ENCODE assay signal across 29 cellular contexts in the genomic region with DNA sequence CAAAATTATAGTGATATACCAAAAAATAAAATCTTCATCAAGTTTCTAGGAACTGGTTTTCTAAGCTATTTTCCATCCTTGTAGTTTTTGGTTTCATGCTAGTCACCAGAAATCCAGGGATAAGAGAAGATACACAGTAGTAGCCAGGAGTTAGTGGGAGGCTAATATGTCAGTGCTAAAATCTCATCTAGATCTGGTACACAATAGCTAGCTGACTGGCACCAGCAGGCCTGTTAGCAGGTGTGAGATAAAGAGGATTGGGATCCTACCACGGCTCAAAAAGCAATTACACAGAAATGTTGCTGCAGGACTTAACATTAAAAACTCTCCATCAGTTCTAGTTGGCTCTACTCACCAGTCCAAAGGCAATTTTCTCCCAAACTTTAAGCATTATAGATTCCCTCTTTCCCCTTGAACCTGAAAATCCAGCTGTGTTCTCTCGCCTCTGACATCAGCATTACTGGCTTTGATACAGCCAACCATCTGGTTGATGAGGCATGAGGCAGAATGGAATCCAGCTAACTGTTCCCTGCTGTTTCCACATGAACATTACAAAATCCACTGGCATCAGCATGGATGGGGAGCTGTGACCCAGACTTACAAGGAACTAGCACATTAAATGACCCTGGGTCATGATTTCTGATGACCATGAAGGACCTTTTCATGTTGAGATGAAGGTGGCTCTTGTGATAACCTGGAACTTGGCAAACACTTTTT. TPM values are rescaled to one million over a fixed set of nuclear protein-coding genes. Genes with fewer than 3 reads are reported as not detected.
DNase-seq lines count a peak whose midpoint lies in the region; ATAC-seq and TF ChIP-seq lines count a peak whose summit lies in the region.
"Had no signal": no experiment of that assay in that cellular context is flagged by ENCODE, and none has a peak within 500 bp of the region (broad histone marks: within the 10 kb centered on the region; RNA-seq: fewer than 3 reads in every experiment).

No MANE protein-coding gene starts in this region.

- no peak for TF ChIP-seq CTCF in neural progenitor cell (IDR thresholded peaks at IDR 0.05)

- no peak overlapping the region for H3K27ac ChIP-seq in neural progenitor cell
- H3K27ac ChIP-seq: HL-60 had no signal

- no peak overlapping the region for H2AFZ ChIP-seq in neural progenitor cell (replicated peaks)

- CTCF ChIA-PET in activated CD4-positive, alpha-beta memory T cell treated with anti-CD3 and anti-CD28 coated beads for 36 hours (lab: Charles Lee) = no interaction called here

- no peak overlapping the region for H3K4me3 ChIP-seq in neural progenitor cell

- no peaks in the 10 kb centered on the region for H3K27me3 Mint-ChIP-seq in activated CD4-positive, alpha-beta memory T cell treated with anti-CD3 and anti-CD28 coated beads for 36 hours
- H3K27me3 Mint-ChIP-seq in neural progenitor cell (ENCODE audit: insufficient read depth, low read depth) = no peaks in the 10 kb centered on the region
- H3K27me3 Mint-ChIP-seq: activated CD8-positive, alpha-beta T cell treated with anti-CD3 and anti-CD28 coated beads for 36 hours; dendritic cell treated with granulocyte-macrophage colony-stimulating factor and Interleukin-4, amounts not matched to agents 40 ng/mL and 50 ng/mL, for 4 days; memory B cell; stimulated activated naive CD8-positive, alpha-beta T cell treated with anti-CD3 and anti-CD28 coated beads, Interleukin-15, amount 100 ng/mL, for 72 hours had no signal

- POLR2A ChIA-PET in activated CD4-positive, alpha-beta memory T cell treated with anti-CD3 and anti-CD28 coated beads for 36 hours (lab: Charles Lee) = no interaction called here

- peaks cover 4% of the 10 kb centered on the region for H3K36me3 Mint-ChIP-seq in activated CD4-positive, alpha-beta memory T cell treated with anti-CD3 and anti-CD28 coated beads for 36 hours
- H3K36me3 Mint-ChIP-seq in neural progenitor cell = no peaks in the 10 kb centered on the region

- intact Hi-C loops in Right ventricle myocardium superior (cut with DNase I) = no loop called here
- intact Hi-C loops in cardiac septum (cut with DNase I) = no loop called here
- intact Hi-C loops in activated CD4-positive, alpha-beta memory T cell treated with anti-CD3 and anti-CD28 coated beads for 36 hours (cut with micrococcal nuclease) = no loop called here

- H3K9ac ChIP-seq in neural progenitor cell = no peak overlapping the region

- H3K4me2 ChIP-seq in neural progenitor cell = no peak overlapping the region

- peak; percentile 87 for ATAC-seq in Right ventricle myocardium superior (ENCODE audit: poor library complexity)
- ATAC-seq: activated CD8-positive, alpha-beta T cell treated with anti-CD3 and anti-CD28 coated beads for 36 hours; stimulated activated naive CD8-positive, alpha-beta T cell treated with anti-CD3 and anti-CD28 coated beads, Interleukin-15, amount 100 ng/mL, for 72 hours had no signal

- H3K79me2 ChIP-seq in neural progenitor cell (ENCODE audit: low read depth) = no peaks in the 10 kb centered on the region

- no peaks in the 10 kb centered on the region for H4K20me1 ChIP-seq in neural progenitor cell (ENCODE audit: low read depth)

- DNase-seq in Right ventricle myocardium superior = no peak
- no peak for DNase-seq in cardiac septum (ENCODE audit: low spot score)
- peak; percentile 49 for DNase-seq in fibroblast of gingiva (ENCODE audit: low read depth)
- DNase-seq in iris pigment epithelial cell (ENCODE audit: low read depth) = peak; percentile 6
- no peak for DNase-seq in stimulated activated CD4-positive, alpha-beta T cell treated with anti-CD3 and anti-CD28 coated beads, Interleukin-4, amount 100 ng/mL, for 24 hours
- DNase-seq in activated CD4-positive, alpha-beta memory T cell treated with anti-CD3 and anti-CD28 coated beads for 36 hours = no peak
- no peak for DNase-seq in activated CD8-positive, alpha-beta memory T cell treated with anti-CD3 and anti-CD28 coated beads for 24 hours
- DNase-seq in neural progenitor cell (ENCODE audit: low spot score) = no peak
- DNase-seq: activated CD8-positive, alpha-beta T cell treated with anti-CD3 and anti-CD28 coated beads for 36 hours; activated gamma-delta T cell; C1 segment of cervical spinal cord; Calu3; foreskin melanocyte; NCI-H1105; NCI-H2171; occipital lobe; stimulated activated CD4-positive, alpha-beta T cell treated with anti-CD3 and anti-CD28 coated beads, Interleukin-12 subunit alpha, Interleukin-12 subunit beta, amount 100 ng/mL, for 4 hours; stimulated activated naive CD8-positive, alpha-beta T cell treated with anti-CD3 and anti-CD28 coated beads, Interleukin-15, amount 100 ng/mL, for 72 hours; T1000; trophoblast cell had no signal

- no peaks in the 10 kb centered on the region for H3K27me3 ChIP-seq in neural progenitor cell

- H3K4me1 ChIP-seq in neural progenitor cell = no peaks in the 10 kb centered on the region

- H3K4me3 Mint-ChIP-seq in activated CD4-positive, alpha-beta memory T cell treated with anti-CD3 and anti-CD28 coated beads for 36 hours = no peak overlapping the region
- no peak overlapping the region for H3K4me3 Mint-ChIP-seq in neural progenitor cell
- H3K4me3 Mint-ChIP-seq: activated CD8-positive, alpha-beta T cell treated with anti-CD3 and anti-CD28 coated beads for 36 hours; dendritic cell treated with granulocyte-macrophage colony-stimulating factor and Interleukin-4, amounts not matched to agents 40 ng/mL and 50 ng/mL, for 4 days; memory B cell; stimulated activated naive CD8-positive, alpha-beta T cell treated with anti-CD3 and anti-CD28 coated beads, Interleukin-15, amount 100 ng/mL, for 72 hours had no signal

- H3K9me3 Mint-ChIP-seq in activated CD4-positive, alpha-beta memory T cell treated with anti-CD3 and anti-CD28 coated beads for 36 hours = peaks cover 21% of the 10 kb centered on the region
- peaks cover 11% of the 10 kb centered on the region for H3K9me3 Mint-ChIP-seq in neural progenitor cell

- H3F3A ChIP-seq in neural progenitor cell (ENCODE audit: low read depth) = no peaks in the 10 kb centered on the region

- no peak overlapping the region for H3K27ac Mint-ChIP-seq in activated CD4-positive, alpha-beta memory T cell treated with anti-CD3 and anti-CD28 coated beads for 36 hours
- H3K27ac Mint-ChIP-seq in neural progenitor cell = no peak overlapping the region
- H3K27ac Mint-ChIP-seq: activated CD8-positive, alpha-beta T cell treated with anti-CD3 and anti-CD28 coated beads for 36 hours; dendritic cell treated with granulocyte-macrophage colony-stimulating factor and Interleukin-4, amounts not matched to agents 40 ng/mL and 50 ng/mL, for 4 days; memory B cell had no signal

- no peaks in the 10 kb centered on the region for H3K36me3 ChIP-seq in neural progenitor cell

- H3K9me3 ChIP-seq in neural progenitor cell (ENCODE audit: low read depth) = peaks cover 7% of the 10 kb centered on the region

- H3K4me1 Mint-ChIP-seq in activated CD4-positive, alpha-beta memory T cell treated with anti-CD3 and anti-CD28 coated beads for 36 hours (ENCODE audit: low read depth) = no peaks in the 10 kb centered on the region
- peaks cover 34% of the 10 kb centered on the region for H3K4me1 Mint-ChIP-seq in neural progenitor cell
- H3K4me1 Mint-ChIP-seq: memory B cell; stimulated activated naive CD8-positive, alpha-beta T cell treated with anti-CD3 and anti-CD28 coated beads, Interleukin-15, amount 100 ng/mL, for 72 hours had no signal

RNA-seq across cellular contexts. Expression of gene CCDC196, which starts 41.7 kb away (rescaled TPM):
- not detected for total RNA-seq in Right ventricle myocardium superior
- not detected for total RNA-seq in cardiac septum
- not detected for total RNA-seq in activated CD4-positive, alpha-beta memory T cell treated with anti-CD3 and anti-CD28 coated beads for 36 hours
- not detected in 2 replicates for total RNA-seq in neural progenitor cell (ENCODE audit: low replicate concordance)
- total RNA-seq: A673; activated CD8-positive, alpha-beta T cell treated with anti-CD3 and anti-CD28 coated beads for 36 hours; bronchial epithelial cell; Calu3; endothelial cell of umbilical vein; H1; myocyte; occipital lobe; renal cortical epithelial cell had no signal

Comparison
In these comparisons a context has a peak if more than half of its experiments do, and no peak if none do; other contexts are left out.
1. DNase-seq: peak in fibroblast of gingiva (single experiment) and iris pigment epithelial cell (single experiment); none in Right ventricle myocardium superior (single experiment), cardiac septum (single experiment), stimulated activated CD4-positive, alpha-beta T cell treated with anti-CD3 and anti-CD28 coated beads, Interleukin-4, amount 100 ng/mL, for 24 hours (single experiment), activated CD4-positive, alpha-beta memory T cell treated with anti-CD3 and anti-CD28 coated beads for 36 hours (single experiment), activated CD8-positive, alpha-beta memory T cell treated with anti-CD3 and anti-CD28 coated beads for 24 hours (single experiment) and neural progenitor cell (single experiment).